In the genomic region with DNA sequence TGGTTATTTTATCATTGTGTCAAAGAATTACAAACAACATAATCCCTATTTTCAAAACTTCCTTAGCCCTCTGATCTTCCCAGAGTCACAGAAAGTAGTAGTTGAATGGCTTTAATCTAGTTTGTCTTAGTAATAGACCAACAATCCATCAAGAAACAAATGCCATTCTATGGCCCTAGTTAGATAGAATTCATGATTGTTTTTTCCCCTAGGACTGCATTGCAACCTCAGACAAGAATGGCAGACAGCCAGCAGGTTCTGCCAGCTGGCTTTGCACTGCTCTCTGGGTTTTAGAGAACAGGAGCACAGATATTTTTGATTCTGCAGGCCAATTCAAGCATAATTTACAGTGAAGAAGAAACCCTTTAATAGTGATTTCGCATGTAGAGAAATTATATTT, we compare ENCODE assay signal across 10 cellular contexts. TPM values are rescaled to one million over a fixed set of nuclear protein-coding genes. Genes with fewer than 3 reads are reported as not detected.
DNase-seq lines count a peak whose midpoint lies in the region; ATAC-seq and TF ChIP-seq lines count a peak whose summit lies in the region.
"Had no signal": no experiment of that assay in that cellular context is flagged by ENCODE, and none has a peak within 500 bp of the region (broad histone marks: within the 10 kb centered on the region; RNA-seq: fewer than 3 reads in every experiment).

No MANE protein-coding gene starts in this region.

- DNase-seq in Ammon's horn (ENCODE audit: low spot score) (peak; percentile 70), NCI-H128 (lab: John Stamatoyannopoulos, UW; ENCODE audit: unreplicated experiment) (peak; percentile 52), adrenal gland (peak; percentile 18 to 71 (median 27)), iris pigment epithelial cell (ENCODE audit: low read depth) (peak; percentile 31), iPS-NIHi7 (ENCODE audit: extremely low spot score) (no peak)
- no peak for DNase-seq in natural killer cell treated with Interleukin-12 subunit alpha and Interleukin-12 subunit beta and Interleukin-15 and Interleukin-18, amount 100 ng/mL, for 72 hours (ENCODE audit: low spot score)
- DNase-seq in activated T-cell treated with anti-CD3 and anti-CD28 coated beads, Interleukin-2, amount 50 U/mL, for 4 hours, result no peak
- DNase-seq: NCI-H1930 had no signal

- H3K9me3 ChIP-seq in adrenal gland (replicated peaks in 1 of 3), result no peaks in the 10 kb centered on the region

- no peaks in the 10 kb centered on the region for H3K36me3 Mint-ChIP-seq in natural killer cell treated with Interleukin-12 subunit alpha and Interleukin-12 subunit beta and Interleukin-15 and Interleukin-18, amount 100 ng/mL, for 72 hours
- no peaks in the 10 kb centered on the region for H3K36me3 Mint-ChIP-seq in activated T-cell treated with anti-CD3 and anti-CD28 coated beads, Interleukin-2, amount 50 U/mL, for 4 hours (ENCODE audit: insufficient read depth)

- no peak overlapping the region for H3K27ac ChIP-seq in adrenal gland
- H3K27ac ChIP-seq: C4-2B had no signal

- H3K4me3 ChIP-seq in adrenal gland, result no peak overlapping the region

- WGBS in adrenal gland, 4 donors, result 68 to 81% (median 70%) methylated on average over 1 of the region's 1 CpG

- TF ChIP-seq POLR2A in adrenal gland (IDR thresholded peaks at IDR 0.05), result no peak

- no peak for ATAC-seq in natural killer cell treated with Interleukin-12 subunit alpha and Interleukin-12 subunit beta and Interleukin-15 and Interleukin-18, amount 100 ng/mL, for 72 hours
- no peak for ATAC-seq in GM19463 (IDR thresholded peaks at IDR 0.05; ENCODE audit: unreplicated experiment)
- no peak for ATAC-seq in activated T-cell treated with anti-CD3 and anti-CD28 coated beads, Interleukin-2, amount 50 U/mL, for 4 hours

- no peak overlapping the region for H3K4me3 Mint-ChIP-seq in natural killer cell treated with Interleukin-12 subunit alpha and Interleukin-12 subunit beta and Interleukin-15 and Interleukin-18, amount 100 ng/mL, for 72 hours
- H3K4me3 Mint-ChIP-seq in activated T-cell treated with anti-CD3 and anti-CD28 coated beads, Interleukin-2, amount 50 U/mL, for 4 hours, result no peak overlapping the region

- H3K36me3 ChIP-seq in adrenal gland (replicated peaks in 1 of 2), result no peaks in the 10 kb centered on the region

- intact Hi-C loops in adrenal gland (cut with DNase I), result no loop called here

- TF ChIP-seq CTCF in adrenal gland (IDR thresholded peaks at IDR 0.05), result no peak

- H3K27ac Mint-ChIP-seq in natural killer cell treated with Interleukin-12 subunit alpha and Interleukin-12 subunit beta and Interleukin-15 and Interleukin-18, amount 100 ng/mL, for 72 hours, result no peak overlapping the region

- no peaks in the 10 kb centered on the region for H3K27me3 Mint-ChIP-seq in natural killer cell treated with Interleukin-12 subunit alpha and Interleukin-12 subunit beta and Interleukin-15 and Interleukin-18, amount 100 ng/mL, for 72 hours
- H3K27me3 Mint-ChIP-seq in activated T-cell treated with anti-CD3 and anti-CD28 coated beads, Interleukin-2, amount 50 U/mL, for 4 hours (ENCODE audit: low read depth), result no peaks in the 10 kb centered on the region

- no peaks in the 10 kb centered on the region for H3K27me3 ChIP-seq in adrenal gland

- no peaks in the 10 kb centered on the region for H3K4me1 Mint-ChIP-seq in natural killer cell treated with Interleukin-12 subunit alpha and Interleukin-12 subunit beta and Interleukin-15 and Interleukin-18, amount 100 ng/mL, for 72 hours (ENCODE audit: low read depth in 2 of 2)
- H3K4me1 Mint-ChIP-seq in activated T-cell treated with anti-CD3 and anti-CD28 coated beads, Interleukin-2, amount 50 U/mL, for 4 hours (ENCODE audit: low read depth), result no peaks in the 10 kb centered on the region

- peaks cover 2% of the 10 kb centered on the region for H3K9me3 Mint-ChIP-seq in natural killer cell treated with Interleukin-12 subunit alpha and Interleukin-12 subunit beta and Interleukin-15 and Interleukin-18, amount 100 ng/mL, for 72 hours
- H3K9me3 Mint-ChIP-seq in activated T-cell treated with anti-CD3 and anti-CD28 coated beads, Interleukin-2, amount 50 U/mL, for 4 hours, result peaks cover 5% of the 10 kb centered on the region

- no peaks in the 10 kb centered on the region for H3K4me1 ChIP-seq in adrenal gland (replicated peaks in 1 of 2)

RNA-seq across cellular contexts. Expression of a gene that starts 33.8 kb away (rescaled TPM):
- 10 to 100 TPM in 3 of 8 donors, 1 to 10 TPM in 2, under 1 TPM in 3; 0.42 to 22.3 (median 4.1) TPM for total RNA-seq in adrenal gland
- polyA plus RNA-seq in adrenal gland, result 10 to 100 TPM in 1 of 3 donors, 1 to 10 TPM in 2; 2.5 to 21.9 (median 4.5) TPM
- total RNA-seq in natural killer cell treated with Interleukin-12 subunit alpha and Interleukin-12 subunit beta and Interleukin-15 and Interleukin-18, amount 100 ng/mL, for 72 hours, result not detected
- under 1 TPM in 1 of 3 donors, not detected in 2; 0.16 TPM for total RNA-seq in activated T-cell treated with anti-CD3 and anti-CD28 coated beads, Interleukin-2, amount 50 U/mL, for 4 hours

Comparison
In these comparisons a context has a peak if more than half of its experiments do, and no peak if none do; other contexts are left out.
1. DNase-seq: peak in Ammon's horn (single experiment), NCI-H128 (single experiment), adrenal gland (7 of 7) and iris pigment epithelial cell (single experiment); none in iPS-NIHi7 (single experiment), natural killer cell treated with Interleukin-12 subunit alpha and Interleukin-12 subunit beta and Interleukin-15 and Interleukin-18, amount 100 ng/mL, for 72 hours (single experiment) and activated T-cell treated with anti-CD3 and anti-CD28 coated beads, Interleukin-2, amount 50 U/mL, for 4 hours (single experiment).